Comparison of ENCODE assay signal across 8 cellular contexts in the genomic region with DNA sequence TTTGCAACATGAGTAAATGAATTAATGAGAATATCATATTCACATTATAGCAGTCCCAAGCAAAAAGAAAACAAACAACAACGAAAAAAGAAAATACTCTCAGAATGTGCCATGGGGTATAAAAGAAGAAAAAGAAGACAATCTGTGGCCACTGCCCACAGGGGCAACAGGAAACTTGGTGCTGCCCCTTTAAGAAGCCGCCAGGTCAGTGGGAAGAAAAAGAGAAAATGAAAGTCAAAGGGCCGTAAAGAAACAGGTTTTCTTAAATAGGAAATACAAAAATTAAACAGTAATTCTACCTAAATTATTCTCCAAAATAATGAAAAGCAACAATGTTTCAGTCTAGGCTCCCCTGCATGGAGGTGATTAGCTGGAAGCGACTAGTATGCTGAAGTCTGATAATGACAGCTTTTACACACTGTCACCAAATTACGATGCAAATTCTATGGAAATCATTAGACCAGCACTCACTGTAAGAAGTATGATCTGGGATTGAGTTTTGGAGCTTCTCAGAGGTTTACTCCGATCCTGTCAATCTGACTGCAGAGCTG. TPM values are rescaled to one million over a fixed set of nuclear protein-coding genes. Genes with fewer than 3 reads are reported as not detected.
A peak's percentile ranks its signal among the peaks of the same experiment; 100 is the strongest.
DNase-seq lines count a peak whose midpoint lies in the region; ATAC-seq, FAIRE-seq and TF ChIP-seq lines count a peak whose summit lies in the region.

No MANE protein-coding gene starts in this region.

- no peak for FAIRE-seq in pancreas (lab: Jason Lieb, UNC)

- no peaks in the 10 kb centered on the region for H3K9me3 Mint-ChIP-seq in activated CD4-positive, alpha-beta T cell treated with anti-CD3 and anti-CD28 coated beads for 36 hours (ENCODE audit: low read depth)

- dilution Hi-C loops in mammary epithelial cell (cut with HindIII; ENCODE audit: low sequenced_read_pairs): no loop called here

- peaks cover 50% of the 10 kb centered on the region for H3K79me2 ChIP-seq in mammary epithelial cell (ENCODE audit: insufficient read depth, low read length)

- peak overlapping the region; percentile 87 for H2AFZ ChIP-seq in mammary epithelial cell (ENCODE audit: low read depth, low read length)

- CTCF ChIA-PET in activated CD4-positive, alpha-beta T cell treated with anti-CD3 and anti-CD28 coated beads for 36 hours (lab: Charles Lee): interaction anchor here (0.8 to 1.0 kb wide), 2 partner anchors 15 to 18 kb away, joined by 3 read pairs; no protein-coding TSS in a partner anchor
- CTCF ChIA-PET in mammary epithelial cell (lab: Charles Lee; ENCODE audit: low non-redundant PET): no interaction called here

- H3K4me2 ChIP-seq in mammary epithelial cell (ENCODE audit: insufficient read depth, low read depth, low read length): peak overlapping the region; percentile 95

- H3K4me3 ChIP-seq in mammary epithelial cell (replicated peaks in 1 of 3; ENCODE audit: insufficient read depth in 1 of 3, low read depth in 2 of 3, low read length in 3 of 3) (peak overlapping the region; percentile 36 to 75 (median 73)), pancreas (peak overlapping the region in 3 of 4 donors; percentile 15 to 46 (median 27))

- POLR2A ChIA-PET in activated CD4-positive, alpha-beta T cell treated with anti-CD3 and anti-CD28 coated beads for 36 hours (lab: Charles Lee): interaction anchor here (0.6 kb wide), 1 partner anchor 51 kb away, joined by 4 read pairs; no protein-coding TSS in a partner anchor

- H3K27me3 Mint-ChIP-seq in activated CD4-positive, alpha-beta T cell treated with anti-CD3 and anti-CD28 coated beads for 36 hours: no peaks in the 10 kb centered on the region

- no peaks in the 10 kb centered on the region for H4K20me1 ChIP-seq in mammary epithelial cell (ENCODE audit: insufficient read depth, low read length)

- peak overlapping the region; percentile 76 for H3K9ac ChIP-seq in mammary epithelial cell (ENCODE audit: insufficient read depth, low read length)

- peak overlapping the region; percentile 79 for H3K27ac Mint-ChIP-seq in activated CD4-positive, alpha-beta T cell treated with anti-CD3 and anti-CD28 coated beads for 36 hours

- TF ChIP-seq CTCF in mammary epithelial cell (conservative IDR thresholded peaks at IDR 0.05 in 1 of 2, IDR thresholded peaks at IDR 0.05 in 1 of 2; ENCODE audit: extremely low read depth in 1 of 2, insufficient read depth in 1 of 2, low read depth in 1 of 2, low read length in 2 of 2): no peak
- no peak for TF ChIP-seq CTCF in pancreas (IDR thresholded peaks at IDR 0.05)

- H3K27ac ChIP-seq in mammary epithelial cell (ENCODE audit: insufficient read depth, low read depth, low read length) (peak overlapping the region; percentile 52), pancreas (peak overlapping the region in 2 of 4 donors; percentile 24 to 47)

- no TSS peak for BruUV-seq in mammary epithelial cell (replicated peaks; lab: Mats Ljungman, UMichigan)

- H3K9me3 ChIP-seq in mammary epithelial cell (replicated peaks; ENCODE audit: insufficient read depth, low read length) (no peaks in the 10 kb centered on the region), pancreas (no peaks in the 10 kb centered on the region)

- peak overlapping the region; percentile 63 for H3K4me3 Mint-ChIP-seq in activated CD4-positive, alpha-beta T cell treated with anti-CD3 and anti-CD28 coated beads for 36 hours

- no peaks in the 10 kb centered on the region for H3K36me3 ChIP-seq in mammary epithelial cell (ENCODE audit: insufficient read depth, low read length)
- H3K36me3 ChIP-seq in pancreas: no peaks in the 10 kb centered on the region

- peaks cover 11% of the 10 kb centered on the region for H3K4me1 ChIP-seq in mammary epithelial cell (ENCODE audit: insufficient read depth, low read length)
- peaks cover 16 to 40% (median 39%) of the 10 kb centered on the region in 3 donors for H3K4me1 ChIP-seq in pancreas

- peaks cover 1% of the 10 kb centered on the region for H3K36me3 Mint-ChIP-seq in activated CD4-positive, alpha-beta T cell treated with anti-CD3 and anti-CD28 coated beads for 36 hours (ENCODE audit: low read depth)

- 7% methylated on average over 6 of the region's 6 CpGs for WGBS in mammary epithelial cell (ENCODE audit: low coverage, missing lambda C conversion rate)
- WGBS in pancreas, 2 donors: 13 to 21% methylated on average over 6 of the region's 6 CpGs

- DNase-seq in activated CD4-positive, alpha-beta T cell treated with anti-CD3 and anti-CD28 coated beads for 36 hours: no peak
- DNase-seq in activated CD4-positive, alpha-beta T cell treated with anti-CD3 and anti-CD28 coated beads, Interleukin-2, amount 50 U/mL, for 4 hours: no peak
- peak; percentile 24 for DNase-seq in KG1 (lab: John Stamatoyannopoulos, UW)
- no peak for DNase-seq in mammary epithelial cell
- no peak for DNase-seq in pancreas
- no peak for DNase-seq in DMS 273 (lab: John Stamatoyannopoulos, UW; ENCODE audit: unreplicated experiment)
- DNase-seq in T-helper 9 cell: no peak

- in situ Hi-C loops in mammary epithelial cell (cut with MboI; ENCODE audit: low sequenced_read_pairs in 2 of 2): no loop called here

- ATAC-seq in activated CD4-positive, alpha-beta T cell treated with anti-CD3 and anti-CD28 coated beads for 36 hours: peak; percentile 47
- ATAC-seq in pancreas: peak in 1 of 4 donors; percentile 35
- no peak for ATAC-seq in GM21423 (IDR thresholded peaks at IDR 0.05; ENCODE audit: unreplicated experiment)

- H3K27me3 ChIP-seq in mammary epithelial cell (ENCODE audit: insufficient read depth, low read length): no peaks in the 10 kb centered on the region
- no peaks in the 10 kb centered on the region for H3K27me3 ChIP-seq in pancreas

- intact Hi-C loops in activated CD4-positive, alpha-beta T cell treated with anti-CD3 and anti-CD28 coated beads for 36 hours (cut with DNase I, micrococcal nuclease): no loop called here
- intact Hi-C loops in mammary epithelial cell (cut with micrococcal nuclease): no loop called here
- intact Hi-C loops in pancreas (cut with DNase I): no loop called here

- peaks cover 21% of the 10 kb centered on the region for H3K4me1 Mint-ChIP-seq in activated CD4-positive, alpha-beta T cell treated with anti-CD3 and anti-CD28 coated beads for 36 hours

RNA-seq across cellular contexts. Expression of a gene that starts 23.6 kb away (rescaled TPM):
- 10 to 100 TPM; 33.2 to 33.5 TPM for total RNA-seq in activated CD4-positive, alpha-beta T cell treated with anti-CD3 and anti-CD28 coated beads for 36 hours
- total RNA-seq in mammary epithelial cell (10 to 100 TPM; 11.5 to 34.1 TPM), pancreas (10 to 100 TPM; 21.1 to 40.8 (median 28.3) TPM)
- polyA plus RNA-seq in mammary epithelial cell (19.0 TPM), pancreas (10 to 100 TPM in 1 of 2 donors, 1 to 10 TPM in 1; 7.6 to 22.1 TPM)
- 25.1 TPM for polyA minus RNA-seq in mammary epithelial cell
